ENCODE assay signal across 1 cellular context in the genomic region with DNA sequence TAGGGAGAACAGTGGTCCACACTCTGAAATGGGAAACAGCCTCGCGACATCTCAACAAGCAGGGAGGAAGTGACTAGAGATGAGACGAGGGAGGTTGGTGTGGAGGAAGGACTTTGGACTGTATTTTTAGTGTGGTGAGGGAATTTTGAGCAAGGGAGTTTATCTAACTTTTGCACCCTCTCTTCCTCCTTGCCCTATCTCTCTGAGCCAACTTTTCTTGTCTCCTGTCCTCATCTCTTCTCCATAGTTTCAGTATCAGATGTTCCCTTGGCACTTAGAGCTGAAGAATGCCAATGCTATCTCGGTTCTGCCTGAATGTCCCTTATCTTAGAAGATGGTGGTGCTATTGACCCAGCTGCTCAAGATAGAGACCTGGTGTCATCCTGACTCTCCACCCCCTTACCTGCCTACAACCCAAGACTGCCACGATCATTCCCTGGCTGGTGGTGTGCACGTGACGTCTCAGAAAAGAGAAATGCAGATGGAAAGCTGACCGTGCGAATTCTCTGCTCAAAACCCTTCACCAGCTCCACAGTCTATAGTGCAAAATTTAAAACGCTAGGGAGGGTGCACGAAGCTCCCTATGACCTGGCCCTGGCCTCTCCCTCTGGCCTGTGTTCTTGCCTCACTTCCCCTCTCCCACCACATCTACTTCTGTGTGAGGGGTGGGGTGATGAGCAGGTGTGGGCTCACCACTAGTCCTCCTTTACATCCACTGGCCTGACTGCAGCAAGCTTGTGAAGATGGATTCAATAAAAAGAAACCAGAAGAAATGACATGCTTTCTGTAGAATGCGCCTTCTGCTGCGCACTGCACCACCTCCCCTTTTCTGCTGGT.
TF ChIP-seq lines count a peak whose summit lies in the region.

No MANE protein-coding gene starts in this region.

TF ChIP-seq in A549, 52 proteins besides CTCF, POLR2A, EP300 and RAD21:
- TF ChIP-seq REST (IDR thresholded peaks at IDR 0.05) (no peak), NPAS2 (CRISPR knock-in tag; IDR thresholded peaks at IDR 0.05; ENCODE audit: borderline replicate concordance) (no peak), USF2 (IDR thresholded peaks at IDR 0.05) (no peak), EHF (CRISPR knock-in tag; IDR thresholded peaks at IDR 0.05) (no peak), MAFK (IDR thresholded peaks at IDR 0.05; ENCODE audit: partially characterized antibody) (peak; percentile 28), HES2 (IDR thresholded peaks at IDR 0.05) (no peak), BHLHE40 (IDR thresholded peaks at IDR 0.05; ENCODE audit: low read depth, low read length) (no peak)
